In the genomic region with DNA sequence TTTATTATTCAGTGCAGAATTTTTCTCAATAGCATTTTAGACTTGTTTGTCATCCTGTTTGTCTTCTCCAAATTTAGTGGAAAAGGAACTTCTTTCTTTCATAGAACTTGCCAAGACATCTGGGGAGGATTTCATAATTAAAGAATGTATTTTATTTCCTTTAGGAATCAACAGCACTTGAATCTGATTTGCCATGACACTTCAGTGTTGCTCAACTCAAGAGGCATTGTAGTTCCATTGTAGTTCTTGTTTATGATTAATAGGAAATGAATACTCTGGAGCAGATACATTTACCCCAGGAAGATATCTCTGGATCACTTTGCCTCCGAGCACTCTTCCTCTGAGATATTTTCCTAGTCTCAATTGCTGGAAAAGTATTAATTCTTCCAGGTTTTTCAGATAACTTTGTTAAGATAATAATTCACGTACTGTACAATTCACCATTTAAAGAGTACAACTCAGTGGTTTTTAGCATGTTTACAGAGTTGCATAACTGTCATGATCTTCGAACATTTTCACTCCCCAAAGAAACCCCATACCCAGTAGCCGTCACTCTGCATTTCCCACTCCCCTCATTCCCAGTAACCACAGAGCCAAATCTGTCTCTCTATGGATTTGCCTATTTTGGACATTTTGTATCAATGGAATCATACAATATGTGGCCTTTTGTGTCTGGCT, we compare ENCODE assay signal across 14 cellular contexts. TPM values are rescaled to one million over a fixed set of nuclear protein-coding genes. Genes with fewer than 3 reads are reported as not detected.
DNase-seq lines count a peak whose midpoint lies in the region; ATAC-seq and TF ChIP-seq lines count a peak whose summit lies in the region.
"Had no signal": no experiment of that assay in that cellular context is flagged by ENCODE, and none has a peak within 500 bp of the region (broad histone marks: within the 10 kb centered on the region; RNA-seq: fewer than 3 reads in every experiment).

No MANE protein-coding gene starts in this region.

- H2AFZ ChIP-seq in PC-3 (ENCODE audit: low read length) (no peak overlapping the region), osteoblast (ENCODE audit: low read length) (peak overlapping the region; percentile 42)

- POLR2A ChIA-PET in BJ (lab: Charles Lee): no interaction called here
- POLR2A ChIA-PET in PC-3 (lab: Charles Lee; ENCODE audit: unreplicated experiment): no interaction called here

- H3K27ac ChIP-seq in PC-3 (ENCODE audit: low read length) (no peak overlapping the region), osteoblast (ENCODE audit: low read depth, low read length) (no peak overlapping the region)

- H3K4me1 ChIP-seq in PC-3 (ENCODE audit: insufficient read depth, low read length) (no peaks in the 10 kb centered on the region), osteoblast (ENCODE audit: insufficient read depth, low read length) (peaks cover 3% of the 10 kb centered on the region)

- intact Hi-C loops in PC-3 (cut with micrococcal nuclease) (no loop called here), posterior vena cava (cut with DNase I) (loop anchor here in 1 of 2 donors (10.0 kb wide), 1 partner anchor 875 kb away; no protein-coding TSS in a partner anchor)

- no peak overlapping the region for H3K4me2 ChIP-seq in PC-3 (ENCODE audit: low read length)
- H3K4me2 ChIP-seq in osteoblast (ENCODE audit: insufficient read depth, low read length): peak overlapping the region; percentile 11

- CTCF ChIA-PET in BJ (lab: Yijun Ruan, JAX): no interaction called here
- CTCF ChIA-PET in PC-3 (lab: Charles Lee): no interaction called here

- no peak overlapping the region for H3K4me3 ChIP-seq in BJ (ENCODE audit: low read depth, low read length)
- H3K4me3 ChIP-seq in PC-3 (ENCODE audit: low read length): no peak overlapping the region
- H3K4me3 ChIP-seq in osteoblast (ENCODE audit: insufficient read depth, low read length): no peak overlapping the region

- DNase-seq in BJ (ENCODE audit: low read depth): peak; percentile 82
- peak; percentile 3 for DNase-seq in PC-3
- peak; percentile 95 for DNase-seq in fibroblast of gingiva (ENCODE audit: low read depth)
- DNase-seq in osteoblast (ENCODE audit: insufficient read length, low spot score, missing footprints): no peak
- DNase-seq in posterior vena cava (ENCODE audit: low spot score): no peak
- DNase-seq in AML-193 (lab: John Stamatoyannopoulos, UW): no peak
- DNase-seq: activated CD4-positive, alpha-beta T cell treated with anti-CD3 and anti-CD28 coated beads for 36 hours; activated T-cell treated with anti-CD3 and anti-CD28 coated beads, Interleukin-2, amount 50 U/mL, for 1 hour; CD4-positive, alpha-beta memory T cell; GF-D8; MV-4-11; NCI-H2227 treated with DMSO at 0.1 percent for 48 hours had no signal

- H3K27me3 ChIP-seq in BJ (ENCODE audit: control insufficient read depth, insufficient read depth, low read length): no peaks in the 10 kb centered on the region
- H3K27me3 ChIP-seq in PC-3 (ENCODE audit: low read length): no peaks in the 10 kb centered on the region
- no peaks in the 10 kb centered on the region for H3K27me3 ChIP-seq in osteoblast (ENCODE audit: insufficient read depth, low read length)

- no TSS peak for BruUV-seq in PC-3 (replicated peaks; lab: Mats Ljungman, UMichigan)

- 0 out of 2 replicates have a peak, but pooled peaks cover 4% of the 10 kb centered on the region for H3K79me2 ChIP-seq in PC-3 (ENCODE audit: low read length)
- no peaks in the 10 kb centered on the region for H3K79me2 ChIP-seq in osteoblast (ENCODE audit: insufficient read depth, low read length)

- ATAC-seq in PC-3 (no peak), HG03460 (IDR thresholded peaks at IDR 0.05; ENCODE audit: unreplicated experiment) (no peak), GM19035 (IDR thresholded peaks at IDR 0.05; ENCODE audit: unreplicated experiment) (no peak)
- ATAC-seq: activated CD4-positive, alpha-beta T cell treated with anti-CD3 and anti-CD28 coated beads for 36 hours had no signal

- H3K36me3 ChIP-seq in BJ (ENCODE audit: control insufficient read depth, insufficient read depth, low read length): no peaks in the 10 kb centered on the region
- no peaks in the 10 kb centered on the region for H3K36me3 ChIP-seq in PC-3 (ENCODE audit: low read depth, low read length)
- no peaks in the 10 kb centered on the region for H3K36me3 ChIP-seq in osteoblast (ENCODE audit: insufficient read depth, low read length)

- no peaks in the 10 kb centered on the region for H3F3A ChIP-seq in PC-3 (ENCODE audit: low read length, unreplicated experiment)

- no peak overlapping the region for H3K9ac ChIP-seq in PC-3 (ENCODE audit: low read length)

- H3K9me2 ChIP-seq in PC-3 (replicated peaks; ENCODE audit: low read length): no peaks in the 10 kb centered on the region

- H4K20me1 ChIP-seq in PC-3 (ENCODE audit: low read length) (no peaks in the 10 kb centered on the region), osteoblast (ENCODE audit: insufficient read depth, low read length) (no peaks in the 10 kb centered on the region)

- H3K9me3 ChIP-seq in PC-3 (ENCODE audit: low read length) (no peaks in the 10 kb centered on the region), osteoblast (ENCODE audit: low read depth, low read length) (no peaks in the 10 kb centered on the region)

- TF ChIP-seq CTCF in BJ (IDR thresholded peaks at IDR 0.05; ENCODE audit: insufficient read depth, low read depth, low read length) (no peak), PC-3 (conservative IDR thresholded peaks at IDR 0.05; ENCODE audit: low read depth, low read length) (no peak), osteoblast (IDR thresholded peaks at IDR 0.05; ENCODE audit: extremely low read depth, low read depth, low read length) (no peak)

RNA-seq across cellular contexts. Expression of gene AKAP12, which starts 29.7 kb away (rescaled TPM):
- 27.7 and 33.7 TPM in 2 replicates for polyA plus RNA-seq in BJ (2011; rRNA removed)
- polyA minus RNA-seq in BJ (2011; rRNA and poly(A)+ RNA removed): 14.1 and 19.3 TPM in 2 replicates
- total RNA-seq in PC-3 (2014; rRNA removed): 109 and 146 TPM in 2 replicates
- total RNA-seq in osteoblast: 67.3 and 70.1 TPM in 2 replicates
- 100 to 1,000 TPM; 140 to 146 TPM for total RNA-seq in posterior vena cava
- polyA plus RNA-seq: CD4-positive, alpha-beta memory T cell had no signal

Comparison
In these comparisons a context has a peak if more than half of its experiments do, and no peak if none do; other contexts are left out.
1. DNase-seq: peak in BJ (single experiment), PC-3 (single experiment) and fibroblast of gingiva (single experiment); none in osteoblast (single experiment), posterior vena cava (single experiment) and AML-193 (0 of 2).